ENCODE assay signal across 8 cellular contexts in genomic region chr7:13990984-13991790, GRCh38. TPM values are rescaled to one million over a fixed set of nuclear protein-coding genes. Genes with fewer than 3 reads are reported as not detected.
DNase-seq lines count a peak whose midpoint lies in the region; ATAC-seq, FAIRE-seq and TF ChIP-seq lines count a peak whose summit lies in the region.

No MANE protein-coding gene starts in this region.

- no peaks in the 10 kb centered on the region for H3K27me3 Mint-ChIP-seq in activated CD4-positive, alpha-beta T cell treated with anti-CD3 and anti-CD28 coated beads, Interleukin-2, amount 10 ng/mL, durations not matched to agents 24 days and 14 days

- H3K4me3 Mint-ChIP-seq in activated CD4-positive, alpha-beta T cell treated with anti-CD3 and anti-CD28 coated beads, Interleukin-2, amount 10 ng/mL, durations not matched to agents 24 days and 14 days, result no peak overlapping the region

- no peaks in the 10 kb centered on the region for H3K36me3 Mint-ChIP-seq in activated CD4-positive, alpha-beta T cell treated with anti-CD3 and anti-CD28 coated beads, Interleukin-2, amount 10 ng/mL, durations not matched to agents 24 days and 14 days (ENCODE audit: low read depth)

- peak overlapping the region in 56 of 59 donors; percentile 24 to 95 (median 80) for H3K27ac ChIP-seq in dorsolateral prefrontal cortex

- DNase-seq in NCI-H460 (ENCODE audit: extremely low read depth, low read depth) (peak; percentile 97), dorsolateral prefrontal cortex (peak; percentile 73 to 94 (median 92)), left lobe of liver (ENCODE audit: low spot score) (peak; percentile 96)
- peak; percentile 79 for DNase-seq in activated CD4-positive, alpha-beta T cell treated with anti-CD3 and anti-CD28 coated beads, Interleukin-2, amount 10 ng/mL, durations not matched to agents 24 days and 14 days
- DNase-seq in stimulated activated CD4-positive, alpha-beta T cell treated with anti-CD3 and anti-CD28 coated beads, Interleukin-1b, Interleukin-23, amount 100 ng/mL, for 4 hours (ENCODE audit: low read depth in 2 of 2), result peak; percentile 37 to 40

- H3K9me3 Mint-ChIP-seq in activated CD4-positive, alpha-beta T cell treated with anti-CD3 and anti-CD28 coated beads, Interleukin-2, amount 10 ng/mL, durations not matched to agents 24 days and 14 days, result no peaks in the 10 kb centered on the region

- no peaks in the 10 kb centered on the region for H3K27me3 ChIP-seq in dorsolateral prefrontal cortex

- no peaks in the 10 kb centered on the region for H3K4me1 Mint-ChIP-seq in activated CD4-positive, alpha-beta T cell treated with anti-CD3 and anti-CD28 coated beads, Interleukin-2, amount 10 ng/mL, durations not matched to agents 24 days and 14 days

- ATAC-seq in GM18858 (IDR thresholded peaks at IDR 0.05; ENCODE audit: unreplicated experiment) (peak; percentile 62), HG03196 (IDR thresholded peaks at IDR 0.05; ENCODE audit: unreplicated experiment) (peak; percentile 73), left lobe of liver (peak; percentile 88)

- peak in 55 of 56 donors; percentile 24 to 74 (median 53) for TF ChIP-seq CTCF in dorsolateral prefrontal cortex (IDR thresholded peaks at IDR 0.05 in 54 of 56, conservative IDR thresholded peaks at IDR 0.05 in 2 of 56; ENCODE audit: low read depth in 1 of 56, partially characterized antibody in 56 of 56)

- no peak overlapping the region for H3K27ac Mint-ChIP-seq in activated CD4-positive, alpha-beta T cell treated with anti-CD3 and anti-CD28 coated beads, Interleukin-2, amount 10 ng/mL, durations not matched to agents 24 days and 14 days

- intact Hi-C loops in activated CD4-positive, alpha-beta T cell treated with anti-CD3 and anti-CD28 coated beads, Interleukin-2, amount 10 ng/mL, durations not matched to agents 24 days and 14 days (cut with micrococcal nuclease), result no loop called here
- intact Hi-C loops in dorsolateral prefrontal cortex (cut with DNase I), result loop anchor here in 1 of 2 donors (10.0 kb wide), 1 partner anchor 464 kb away; no protein-coding TSS in a partner anchor

- FAIRE-seq in A204.1 (lab: Jason Lieb, UNC), result peak; percentile 99

- peak overlapping the region; percentile 54 to 90 (median 76) for H3K4me3 ChIP-seq in dorsolateral prefrontal cortex

RNA-seq across cellular contexts. Expression of gene ETV1, which starts 1.7 kb away (rescaled TPM):
- total RNA-seq in NCI-H460 (2014; rRNA removed; shearing (Covaris generic)), result 68.8 and 81.6 TPM in 2 replicates
- 17.4 and 33.0 TPM in 2 replicates for polyA plus RNA-seq in NCI-H460 (2014; cell fraction: nucleus; rRNA removed)
- total RNA-seq in activated CD4-positive, alpha-beta T cell treated with anti-CD3 and anti-CD28 coated beads, Interleukin-2, amount 10 ng/mL, durations not matched to agents 24 days and 14 days, result not detected in 2 replicates
- total RNA-seq in dorsolateral prefrontal cortex, result 10 to 100 TPM; 19.5 to 70.3 (median 38.4) TPM
- 8.4 TPM for total RNA-seq in left lobe of liver

Comparison
In these comparisons a context has a peak if more than half of its experiments do, and no peak if none do; other contexts are left out.
1. Peak in every context shown above with its lines: DNase-seq, ATAC-seq, H3K4me3 ChIP-seq and H3K27ac ChIP-seq.
2. DNase-seq: peak in every context shown above with its lines; median percentile 97 in NCI-H460; 96 in left lobe of liver; 92 in dorsolateral prefrontal cortex; 79 in activated CD4-positive, alpha-beta T cell treated with anti-CD3 and anti-CD28 coated beads, Interleukin-2, amount 10 ng/mL, durations not matched to agents 24 days and 14 days; 38 in stimulated activated CD4-positive, alpha-beta T cell treated with anti-CD3 and anti-CD28 coated beads, Interleukin-1b, Interleukin-23, amount 100 ng/mL, for 4 hours.